In genomic region chr20:32031007-32031958, GRCh38 we compare ENCODE assay signal across 1 cellular context.
TF ChIP-seq lines count a peak whose summit lies in the region.

No MANE protein-coding gene starts in this region.

TF ChIP-seq in endothelial cell of umbilical vein, 7 proteins besides CTCF, POLR2A, EP300 and RAD21 (continued from another document):
- TF ChIP-seq MAX (IDR thresholded peaks at IDR 0.05; ENCODE audit: insufficient read depth, insufficient read length) (no peak), JUN (IDR thresholded peaks at IDR 0.05; ENCODE audit: borderline replicate concordance, insufficient read depth, insufficient read length, low read depth) (no peak), POLR2AphosphoS5 (IDR thresholded peaks at IDR 0.05; ENCODE audit: insufficient read depth, low read depth, low read length) (no peak), EZH2 (IDR thresholded peaks at IDR 0.05; ENCODE audit: borderline replicate concordance, low read depth, low read length, severe bottlenecking) (no peak), FOS (IDR thresholded peaks at IDR 0.05; ENCODE audit: borderline replicate concordance, insufficient read depth, low read length) (no peak)
